19 cellular contexts compared by ENCODE assay signal in genomic region chr5:149528661-149529060, GRCh38. TPM values are rescaled to one million over a fixed set of nuclear protein-coding genes. Genes with fewer than 3 reads are reported as not detected.
DNase-seq lines count a peak whose midpoint lies in the region; ATAC-seq and TF ChIP-seq lines count a peak whose summit lies in the region.
"Had no signal": no experiment of that assay in that cellular context is flagged by ENCODE, and none has a peak within 500 bp of the region (broad histone marks: within the 10 kb centered on the region; RNA-seq: fewer than 3 reads in every experiment).

No MANE protein-coding gene starts in this region.

- peak overlapping the region; percentile 2 to 85 (median 32) for H3K27ac Mint-ChIP-seq in CD4-positive, alpha-beta memory T cell
- peak overlapping the region; percentile 49; the same call in 1 of the 2 replicates for H3K27ac Mint-ChIP-seq in HFFc6
- H3K27ac Mint-ChIP-seq in central memory CD8-positive, alpha-beta T cell (ENCODE audit: low read depth), result peak overlapping the region; percentile 41
- H3K27ac Mint-ChIP-seq in naive B cell, result peak overlapping the region in 4 of 6 donors; percentile 15 to 82 (median 20)

- H3K4me1 Mint-ChIP-seq in CD4-positive, alpha-beta memory T cell, result peaks cover 62 to 92% (median 81%) of the 10 kb centered on the region in 4 donors
- H3K4me1 Mint-ChIP-seq in HFFc6 (ENCODE audit: low read depth) (peaks cover 77% of the 10 kb centered on the region), naive B cell (peaks cover 49 to 81% (median 60%) of the 10 kb centered on the region in 3 donors)
- H3K4me1 Mint-ChIP-seq in central memory CD8-positive, alpha-beta T cell, result peaks cover 74% of the 10 kb centered on the region

- peaks cover 96% of the 10 kb centered on the region for H3K4me1 ChIP-seq in CD4-positive, alpha-beta memory T cell (ENCODE audit: insufficient read depth, low read length)

- peak overlapping the region in 6 of 8 donors; percentile 44 to 76 (median 58) for H3K4me3 Mint-ChIP-seq in CD4-positive, alpha-beta memory T cell
- H3K4me3 Mint-ChIP-seq in HFFc6, result peak overlapping the region; percentile 0; the same call in 1 of the 2 replicates
- H3K4me3 Mint-ChIP-seq in central memory CD8-positive, alpha-beta T cell, result peak overlapping the region; percentile 1
- no peak overlapping the region for H3K4me3 Mint-ChIP-seq in naive B cell

- peaks cover 0 to 2% (median 0%) of the 10 kb centered on the region in 8 donors for H3K9me3 Mint-ChIP-seq in CD4-positive, alpha-beta memory T cell
- H3K9me3 Mint-ChIP-seq in HFFc6 (no peaks in the 10 kb centered on the region), naive B cell (no peaks in the 10 kb centered on the region)
- no peaks in the 10 kb centered on the region for H3K9me3 Mint-ChIP-seq in central memory CD8-positive, alpha-beta T cell

- no peak overlapping the region for H3K4me3 ChIP-seq in CD4-positive, alpha-beta memory T cell (ENCODE audit: low read length in 2 of 2)
- H3K4me3 ChIP-seq: pancreas had no signal

- no peaks in the 10 kb centered on the region for H3K27me3 Mint-ChIP-seq in CD4-positive, alpha-beta memory T cell
- H3K27me3 Mint-ChIP-seq in HFFc6 (ENCODE audit: insufficient read depth) (no peaks in the 10 kb centered on the region; the same call in 1 of the 2 replicates), naive B cell (no peaks in the 10 kb centered on the region)
- H3K27me3 Mint-ChIP-seq in central memory CD8-positive, alpha-beta T cell, result no peaks in the 10 kb centered on the region

- CTCF ChIA-PET in CD4-positive, alpha-beta memory T cell (lab: Charles Lee; ENCODE audit: partially characterized antibody), result interaction anchor here (1.0 to 1.3 kb wide), 3 partner anchors 12 to 94 kb away, joined by 3 to 4 read pairs (median 3); no protein-coding TSS in a partner anchor

- H3K9me3 ChIP-seq in CD4-positive, alpha-beta memory T cell (ENCODE audit: control insufficient read depth in 1 of 2, low read length in 2 of 2), result no peaks in the 10 kb centered on the region
- H3K9me3 ChIP-seq: pancreas had no signal

- H3K36me3 ChIP-seq in CD4-positive, alpha-beta memory T cell (ENCODE audit: insufficient read depth, low read length), result peaks cover 10% of the 10 kb centered on the region

- POLR2A ChIA-PET in CD4-positive, alpha-beta memory T cell (lab: Charles Lee; ENCODE audit: partially characterized antibody), result interaction anchor here (1.3 kb wide), 1 partner anchor 22 kb away, joined by 8 read pairs; the partner anchor contains the start of gene CSNK1A1

- no peaks in the 10 kb centered on the region for H3K27me3 ChIP-seq in CD4-positive, alpha-beta memory T cell (ENCODE audit: insufficient read depth, low read length)
- H3K27me3 ChIP-seq: brain microvascular endothelial cell, pancreas had no signal

- no peak overlapping the region for H3K27ac ChIP-seq in CD4-positive, alpha-beta memory T cell (ENCODE audit: low read depth, low read length)
- H3K27ac ChIP-seq: brain microvascular endothelial cell, pancreas had no signal

- H3K36me3 Mint-ChIP-seq in CD4-positive, alpha-beta memory T cell, result peaks cover 18 to 33% of the 10 kb centered on the region in 2 donors
- H3K36me3 Mint-ChIP-seq in HFFc6 (ENCODE audit: low read depth), result peaks cover 20% of the 10 kb centered on the region
- peaks cover 20% of the 10 kb centered on the region for H3K36me3 Mint-ChIP-seq in central memory CD8-positive, alpha-beta T cell (ENCODE audit: insufficient read depth)
- peaks cover 8 to 9% of the 10 kb centered on the region in 2 donors for H3K36me3 Mint-ChIP-seq in naive B cell

- intact Hi-C loops in CD4-positive, alpha-beta memory T cell (cut with micrococcal nuclease), result no loop called here

- no peak for TF ChIP-seq CTCF in HFFc6 (IDR thresholded peaks at IDR 0.05)

- DNase-seq in CD4-positive, alpha-beta memory T cell, result no peak
- DNase-seq in HFFc6 (no peak), naive B cell (no peak), NK-92 (lab: John Stamatoyannopoulos, UW; ENCODE audit: unreplicated experiment) (no peak), NCI-H510A (lab: John Stamatoyannopoulos, UW) (no peak), NCI-H526 (lab: John Stamatoyannopoulos, UW) (no peak)
- no peak for DNase-seq in central memory CD8-positive, alpha-beta T cell (ENCODE audit: low spot score in 2 of 2)
- DNase-seq: activated CD4-positive, alpha-beta T cell treated with anti-CD3 and anti-CD28 coated beads, Interleukin-2, amount 50 U/mL, for 48 hours; activated gamma-delta T cell; brain microvascular endothelial cell; DND-41; NCI-H1048; NCI-H2171; NK-92 treated with Interleukin-12 subunit alpha and Interleukin-12 subunit beta, amount 100 ng/mL, for 24 hours; pancreas; SHP77; small intestine; stimulated activated naive CD8-positive, alpha-beta T cell treated with anti-CD3 and anti-CD28 coated beads, Interleukin-15, Interleukin-2, amounts not matched to agents 100 U/mL and 50 U/mL, for 24 hours had no signal

- no peak for ATAC-seq in central memory CD8-positive, alpha-beta T cell (replicated peaks; ENCODE audit: extremely low read depth, poor library complexity, severe bottlenecking)
- ATAC-seq in naive B cell (ENCODE audit: low read depth in 2 of 2) (no peak), HG02588 (IDR thresholded peaks at IDR 0.05; ENCODE audit: unreplicated experiment) (no peak)
- ATAC-seq: pancreas; stimulated activated naive CD8-positive, alpha-beta T cell treated with anti-CD3 and anti-CD28 coated beads, Interleukin-15, Interleukin-2, amounts not matched to agents 100 U/mL and 50 U/mL, for 24 hours had no signal

RNA-seq across cellular contexts. Expression of gene CSNK1A1, which starts 22.6 kb away (rescaled TPM):
- total RNA-seq in CD4-positive, alpha-beta memory T cell, result 100 to 1,000 TPM; 175 to 189 TPM
- polyA plus RNA-seq in CD4-positive, alpha-beta memory T cell, result 100 to 1,000 TPM; 135 to 162 TPM
- total RNA-seq in HFFc6 (2021; fragmentation: NEBNext Ultra II Directional; extraction: Animal tissue kit (Norgen Biotek cat#: 25700)), result 100 to 1,000 TPM; 266 to 336 (median 310) TPM
- 100 to 1,000 TPM; 100 to 148 (median 129) TPM for polyA plus RNA-seq in naive B cell (ENCODE audit: low read depth in 6 of 6)

RNA-seq across cellular contexts. Expression of gene ARHGEF37, which starts 52.6 kb away (rescaled TPM):
- 1 to 10 TPM in 1 of 2 experiments, under 1 TPM in 1; 0.96 to 1.3 TPM for total RNA-seq in CD4-positive, alpha-beta memory T cell
- not detected for polyA plus RNA-seq in CD4-positive, alpha-beta memory T cell
- under 1 TPM; 0.31 to 0.81 (median 0.38) TPM for total RNA-seq in HFFc6 (2021; fragmentation: NEBNext Ultra II Directional; extraction: Animal tissue kit (Norgen Biotek cat#: 25700))
- under 1 TPM in 1 of 6 donors, not detected in 5; 0.95 TPM for polyA plus RNA-seq in naive B cell (ENCODE audit: low read depth in 6 of 6)

Comparison
In these comparisons a context has a peak if more than half of its experiments do, and no peak if none do; other contexts are left out.
1. H3K4me3 Mint-ChIP-seq: peak in CD4-positive, alpha-beta memory T cell (6 of 8), HFFc6 (single experiment) and central memory CD8-positive, alpha-beta T cell (single experiment); none in naive B cell (0 of 8).
2. Peak in every context shown above with its lines, with median percentiles within 50 percentile points of each other: H3K27ac Mint-ChIP-seq.